Comparison of ENCODE assay signal across 7 cellular contexts in genomic region chr11:554824-555499, GRCh38. TPM values are rescaled to one million over a fixed set of nuclear protein-coding genes. Genes with fewer than 3 reads are reported as not detected.
A peak's percentile ranks its signal among the peaks of the same experiment; 100 is the strongest.
DNase-seq lines count a peak whose midpoint lies in the region; ATAC-seq and TF ChIP-seq lines count a peak whose summit lies in the region.

No MANE protein-coding gene starts in this region.

- peaks cover 4% of the 10 kb centered on the region for H3K4me1 Mint-ChIP-seq in activated T-helper 1 cell treated with anti-CD3 and anti-CD28 coated beads, Interleukin-12 subunit alpha, Interleukin-12 subunit beta, Interleukin-2, Interleukin-4 antibody, amounts not matched to agents 30 ng/mL and 10 ng/mL and 1 ng/mL, durations not matched to agents 14 hours and 24 hours and 36 hours (ENCODE audit: low read depth)

- DNase-seq in HuH-7.5 (ENCODE audit: low spot score) (peak; percentile 92), trophoblast cell (peak; percentile 57 to 83)
- DNase-seq in activated T-helper 1 cell treated with anti-CD3 and anti-CD28 coated beads, Interleukin-12 subunit alpha, Interleukin-12 subunit beta, Interleukin-2, Interleukin-4 antibody, amounts not matched to agents 30 ng/mL and 10 ng/mL and 1 ng/mL, durations not matched to agents 14 hours and 24 hours and 36 hours (ENCODE audit: low spot score), result peak; percentile 71

- H3K9me3 Mint-ChIP-seq in activated T-helper 1 cell treated with anti-CD3 and anti-CD28 coated beads, Interleukin-12 subunit alpha, Interleukin-12 subunit beta, Interleukin-2, Interleukin-4 antibody, amounts not matched to agents 30 ng/mL and 10 ng/mL and 1 ng/mL, durations not matched to agents 14 hours and 24 hours and 36 hours, result no peaks in the 10 kb centered on the region

- H3K27me3 Mint-ChIP-seq in activated T-helper 1 cell treated with anti-CD3 and anti-CD28 coated beads, Interleukin-12 subunit alpha, Interleukin-12 subunit beta, Interleukin-2, Interleukin-4 antibody, amounts not matched to agents 30 ng/mL and 10 ng/mL and 1 ng/mL, durations not matched to agents 14 hours and 24 hours and 36 hours (ENCODE audit: insufficient read depth), result peaks cover 10% of the 10 kb centered on the region

- H2AK5ac ChIP-seq in trophoblast cell (ENCODE audit: low read length), result no peak overlapping the region

- no peak overlapping the region for H3K9ac ChIP-seq in trophoblast cell (ENCODE audit: low read length)

- no peak for TF ChIP-seq POLR2A in gastroesophageal sphincter (IDR thresholded peaks at IDR 0.05)

- peak overlapping the region; percentile 37 for H4K91ac ChIP-seq in trophoblast cell (ENCODE audit: low read depth, low read length)

- no peaks in the 10 kb centered on the region for H3K79me2 ChIP-seq in trophoblast cell (ENCODE audit: control insufficient read depth, insufficient read depth, low read length, poor library complexity)

- no peak overlapping the region for H3K23ac ChIP-seq in trophoblast cell (ENCODE audit: low read length)

- H2AFZ ChIP-seq in trophoblast cell (ENCODE audit: insufficient read depth, low read length, poor library complexity), result peak overlapping the region; percentile 33

- peak overlapping the region; percentile 67 for H3K4me2 ChIP-seq in trophoblast cell (ENCODE audit: low read length)

- H3K4me3 ChIP-seq in gastroesophageal sphincter (peak overlapping the region in 1 of 2 donors; percentile 38), trophoblast cell (ENCODE audit: low read depth, low read length) (peak overlapping the region; percentile 53)

- no peak for TF ChIP-seq EP300 in gastroesophageal sphincter (IDR thresholded peaks at IDR 0.05)

- H3K27me3 ChIP-seq in gastroesophageal sphincter (peaks cover 99% of the 10 kb centered on the region), trophoblast cell (ENCODE audit: insufficient read depth, low read length) (peaks cover 17% of the 10 kb centered on the region)

- H3K27ac Mint-ChIP-seq in activated T-helper 1 cell treated with anti-CD3 and anti-CD28 coated beads, Interleukin-12 subunit alpha, Interleukin-12 subunit beta, Interleukin-2, Interleukin-4 antibody, amounts not matched to agents 30 ng/mL and 10 ng/mL and 1 ng/mL, durations not matched to agents 14 hours and 24 hours and 36 hours, result no peak overlapping the region

- no peak overlapping the region for H2BK12ac ChIP-seq in trophoblast cell (ENCODE audit: low read length)

- WGBS in gastroesophageal sphincter (ENCODE audit: low coverage in 1 of 2), 2 donors, result 0% methylated on average over 4 of the region's 65 CpGs; no CpG with 5 or more reads in 1 of the 2 donors
- WGBS in trophoblast cell (ENCODE audit: extremely low coverage, insufficient coverage, insufficient read length), result no CpG with 5 or more reads among the region's 65 CpGs

- H4K12ac ChIP-seq in trophoblast cell (ENCODE audit: low read depth, low read length), result no peak overlapping the region

- TF ChIP-seq CTCF in gastroesophageal sphincter (IDR thresholded peaks at IDR 0.05), result peak in 3 of 4 experiments; percentile 43 to 74 (median 67)

- no peak overlapping the region for H2BK120ac ChIP-seq in trophoblast cell (ENCODE audit: insufficient read depth, low read length, poor library complexity)

- H3K18ac ChIP-seq in trophoblast cell (ENCODE audit: low read length), result peak overlapping the region; percentile 24

- peaks cover 5% of the 10 kb centered on the region for H3K79me1 ChIP-seq in trophoblast cell (ENCODE audit: low read length)

- no peak overlapping the region for H3K4me3 Mint-ChIP-seq in activated T-helper 1 cell treated with anti-CD3 and anti-CD28 coated beads, Interleukin-12 subunit alpha, Interleukin-12 subunit beta, Interleukin-2, Interleukin-4 antibody, amounts not matched to agents 30 ng/mL and 10 ng/mL and 1 ng/mL, durations not matched to agents 14 hours and 24 hours and 36 hours

- no peaks in the 10 kb centered on the region for H3K36me3 Mint-ChIP-seq in activated T-helper 1 cell treated with anti-CD3 and anti-CD28 coated beads, Interleukin-12 subunit alpha, Interleukin-12 subunit beta, Interleukin-2, Interleukin-4 antibody, amounts not matched to agents 30 ng/mL and 10 ng/mL and 1 ng/mL, durations not matched to agents 14 hours and 24 hours and 36 hours (ENCODE audit: low read depth)

- peak; percentile 43 for ATAC-seq in GM18498 (IDR thresholded peaks at IDR 0.05; ENCODE audit: unreplicated experiment)
- peak; percentile 40 for ATAC-seq in gastroesophageal sphincter
- no peak for ATAC-seq in HG02852 (IDR thresholded peaks at IDR 0.05; ENCODE audit: unreplicated experiment)

- peak overlapping the region; percentile 60 for H3K14ac ChIP-seq in trophoblast cell (ENCODE audit: low read length)

- H3K4ac ChIP-seq in trophoblast cell (ENCODE audit: low read depth, low read length), result no peak overlapping the region

- no peak overlapping the region for H3K27ac ChIP-seq in gastroesophageal sphincter
- H3K27ac ChIP-seq in trophoblast cell (ENCODE audit: low read depth, low read length), result no peak overlapping the region

- peaks cover 0 to 6% of the 10 kb centered on the region in 2 donors for H3K36me3 ChIP-seq in gastroesophageal sphincter
- no peaks in the 10 kb centered on the region for H3K36me3 ChIP-seq in trophoblast cell (ENCODE audit: control insufficient read depth in 1 of 2, insufficient read depth in 2 of 2, low read length in 2 of 2)

- intact Hi-C loops in activated T-helper 1 cell treated with anti-CD3 and anti-CD28 coated beads, Interleukin-12 subunit alpha, Interleukin-12 subunit beta, Interleukin-2, Interleukin-4 antibody, amounts not matched to agents 30 ng/mL and 10 ng/mL and 1 ng/mL, durations not matched to agents 14 hours and 24 hours and 36 hours (cut with micrococcal nuclease), result loop anchor here (1.0 kb wide), 4 partner anchors 18 to 168 kb away; partner anchors contain the start of genes LRRC56 and PHRF1

- H4K8ac ChIP-seq in trophoblast cell (ENCODE audit: low read depth, low read length), result no peak overlapping the region

- H3K9me3 ChIP-seq in gastroesophageal sphincter (no peaks in the 10 kb centered on the region), trophoblast cell (ENCODE audit: insufficient read depth, low read depth, low read length) (peaks cover 2% of the 10 kb centered on the region)

- no peak overlapping the region for H2BK5ac ChIP-seq in trophoblast cell (ENCODE audit: low read depth, low read length, poor library complexity)

- H3K4me1 ChIP-seq in gastroesophageal sphincter, result peaks cover 0 to 27% (median 14%) of the 10 kb centered on the region in 3 donors
- H3K4me1 ChIP-seq in trophoblast cell (ENCODE audit: control insufficient read depth in 1 of 2, insufficient read depth in 2 of 2, low read length in 2 of 2), result peaks cover 17 to 21% of the 10 kb centered on the region in 2 experiments

TF ChIP-seq in PFSK-1, 5 proteins besides CTCF, POLR2A, EP300 and RAD21:
- no peak for TF ChIP-seq POLR2AphosphoS5 (IDR thresholded peaks at IDR 0.05; ENCODE audit: low read depth, low read length)
- TF ChIP-seq SIN3A (IDR thresholded peaks at IDR 0.05; ENCODE audit: borderline replicate concordance, insufficient read depth, low read length), result 0 out of 2 replicates have a peak, but pooled peaks have one; percentile 34
- no peak for TF ChIP-seq TAF1 (IDR thresholded peaks at IDR 0.05; ENCODE audit: borderline replicate concordance, insufficient read depth, low read length)
- TF ChIP-seq FOXP2 (optimal IDR thresholded peaks at IDR 0.05; ENCODE audit: borderline replicate concordance, extremely low read depth, extremely low read length, insufficient read depth), result peak; percentile 88

RNA-seq across cellular contexts. Expression of gene LMNTD2, which starts 5.6 kb away (rescaled TPM):
- 2.6 TPM for polyA plus RNA-seq in PFSK-1 (2012; ENCODE audit: insufficient read length, low read depth)
- 0.47 and 0.64 TPM in 2 replicates for total RNA-seq in activated T-helper 1 cell treated with anti-CD3 and anti-CD28 coated beads, Interleukin-12 subunit alpha, Interleukin-12 subunit beta, Interleukin-2, Interleukin-4 antibody, amounts not matched to agents 30 ng/mL and 10 ng/mL and 1 ng/mL, durations not matched to agents 14 hours and 24 hours and 36 hours
- 1 to 10 TPM in 3 of 4 donors, under 1 TPM in 1; 0.81 to 2.1 (median 1.1) TPM for total RNA-seq in gastroesophageal sphincter
- polyA plus RNA-seq in trophoblast cell (2013), result 2.2 and 2.6 TPM in 2 replicates

RNA-seq across cellular contexts. Expression of gene RASSF7, which starts 5.8 kb away (rescaled TPM):
- polyA plus RNA-seq in PFSK-1 (2012; ENCODE audit: insufficient read length, low read depth), result 16.9 TPM
- 15.9 and 19.8 TPM in 2 replicates for total RNA-seq in activated T-helper 1 cell treated with anti-CD3 and anti-CD28 coated beads, Interleukin-12 subunit alpha, Interleukin-12 subunit beta, Interleukin-2, Interleukin-4 antibody, amounts not matched to agents 30 ng/mL and 10 ng/mL and 1 ng/mL, durations not matched to agents 14 hours and 24 hours and 36 hours
- 10 to 100 TPM in 2 of 4 donors, 1 to 10 TPM in 2; 3.4 to 12.5 (median 8.6) TPM for total RNA-seq in gastroesophageal sphincter
- polyA plus RNA-seq in trophoblast cell (2013), result 41.3 and 45.5 TPM in 2 replicates

RNA-seq across cellular contexts. Expression of gene LRRC56, which starts 17.6 kb away (rescaled TPM):
- polyA plus RNA-seq in PFSK-1 (2012; ENCODE audit: insufficient read length, low read depth), result 2.3 TPM
- 1.8 and 2.2 TPM in 2 replicates for total RNA-seq in activated T-helper 1 cell treated with anti-CD3 and anti-CD28 coated beads, Interleukin-12 subunit alpha, Interleukin-12 subunit beta, Interleukin-2, Interleukin-4 antibody, amounts not matched to agents 30 ng/mL and 10 ng/mL and 1 ng/mL, durations not matched to agents 14 hours and 24 hours and 36 hours
- under 1 TPM in 3 of 4 donors, not detected in 1; 0.13 to 0.69 (median 0.20) TPM for total RNA-seq in gastroesophageal sphincter
- 0.22 and 0.40 TPM in 2 replicates for polyA plus RNA-seq in trophoblast cell (2013)

RNA-seq across cellular contexts. Expression of gene HRAS, which starts 19.6 kb away (rescaled TPM):
- 198 TPM for polyA plus RNA-seq in PFSK-1 (2012; ENCODE audit: insufficient read length, low read depth)
- total RNA-seq in activated T-helper 1 cell treated with anti-CD3 and anti-CD28 coated beads, Interleukin-12 subunit alpha, Interleukin-12 subunit beta, Interleukin-2, Interleukin-4 antibody, amounts not matched to agents 30 ng/mL and 10 ng/mL and 1 ng/mL, durations not matched to agents 14 hours and 24 hours and 36 hours, result 76.6 and 88.7 TPM in 2 replicates
- total RNA-seq in gastroesophageal sphincter, result 10 to 100 TPM; 41.1 to 68.0 (median 53.8) TPM
- 39.2 and 40.8 TPM in 2 replicates for polyA plus RNA-seq in trophoblast cell (2013)

RNA-seq across cellular contexts. Expression of gene PHRF1, which starts 21.3 kb away (rescaled TPM):
- 36.4 TPM for polyA plus RNA-seq in PFSK-1 (2012; ENCODE audit: insufficient read length, low read depth)
- total RNA-seq in activated T-helper 1 cell treated with anti-CD3 and anti-CD28 coated beads, Interleukin-12 subunit alpha, Interleukin-12 subunit beta, Interleukin-2, Interleukin-4 antibody, amounts not matched to agents 30 ng/mL and 10 ng/mL and 1 ng/mL, durations not matched to agents 14 hours and 24 hours and 36 hours, result 58.6 and 59.8 TPM in 2 replicates
- total RNA-seq in gastroesophageal sphincter, result 10 to 100 TPM; 18.0 to 28.0 (median 25.1) TPM
- polyA plus RNA-seq in trophoblast cell (2013), result 23.6 and 23.8 TPM in 2 replicates
